ENCODE assay signal across 37 cellular contexts in genomic region chr12:107992016-107992415, GRCh38.
"Had no signal": no experiment of that assay in that cellular context is flagged by ENCODE, and none has a peak within 500 bp of the region (broad histone marks: within the 10 kb centered on the region; RNA-seq: fewer than 3 reads in every experiment).

No MANE protein-coding gene starts in this region.

- H3K9me3 Mint-ChIP-seq: activated naive CD4-positive, alpha-beta T cell treated with anti-CD3 and anti-CD28 coated beads for 36 hours; activated naive CD4-positive, alpha-beta T cell treated with anti-CD3 and anti-CD28 coated beads, Interleukin-2, amount 10 ng/mL, durations not matched to agents 7 days and 5 days; activated naive CD4-positive, alpha-beta T cell treated with anti-CD3 and anti-CD28 coated beads, Interleukin-2, amount 50 U/mL, for 24 hours; activated naive CD4-positive, alpha-beta T cell treated with anti-CD3 and anti-CD28 coated beads, Interleukin-2, amount 50 U/mL, for 72 hours; activated naive CD8-positive, alpha-beta T cell treated with anti-CD3 and anti-CD28 coated beads, Interleukin-2, amount 10 ng/mL, durations not matched to agents 7 days and 5 days; activated naive CD8-positive, alpha-beta T cell treated with anti-CD3 and anti-CD28 coated beads, Interleukin-2, amount 50 U/mL, for 24 hours; activated T-cell treated with anti-CD3 and anti-CD28 coated beads, Interleukin-2, amount 50 U/mL, for 24 hours; activated T-cell treated with anti-CD3 and anti-CD28 coated beads, Interleukin-2, amount 50 U/mL, for 4 hours; activated T-cell treated with anti-CD3 and anti-CD28 coated beads, Interleukin-2, amount 50 U/mL, for 72 hours; activated T-helper 1 cell treated with anti-CD3 and anti-CD28 coated beads, Interleukin-12 subunit alpha, Interleukin-12 subunit beta, Interleukin-2, Interleukin-4 antibody, amounts not matched to agents 30 ng/mL and 10 ng/mL and 1 ng/mL, durations not matched to agents 14 hours and 24 hours and 36 hours; activated T-helper 17 cell treated with anti-CD3 and anti-CD28 coated beads, Interleukin-2, amount 50 U/mL, for 72 hours; activated T-helper 2 cell treated with anti-CD3 and anti-CD28 coated beads, Interferon-gamma antibody, Interleukin-2, Interleukin-4, amounts not matched to agents 10 μg/mL and 5 μg/mL and 100 μg/mL, durations not matched to agents 14 hours and 24 hours and 36 hours; central memory CD8-positive, alpha-beta T cell had no signal

- H3K4me1 ChIP-seq: adrenal gland, ascending aorta, body of pancreas, breast epithelium had no signal

- H3K36me3 ChIP-seq: adrenal gland, ascending aorta, brain microvascular endothelial cell, breast epithelium had no signal

- H3K27ac ChIP-seq: adrenal gland, ascending aorta, body of pancreas, brain microvascular endothelial cell, breast epithelium had no signal

- H3K27ac Mint-ChIP-seq: activated naive CD4-positive, alpha-beta T cell treated with anti-CD3 and anti-CD28 coated beads for 36 hours; activated naive CD4-positive, alpha-beta T cell treated with anti-CD3 and anti-CD28 coated beads, Interleukin-2, amount 10 ng/mL, durations not matched to agents 7 days and 5 days; activated naive CD4-positive, alpha-beta T cell treated with anti-CD3 and anti-CD28 coated beads, Interleukin-2, amount 50 U/mL, for 24 hours; activated naive CD4-positive, alpha-beta T cell treated with anti-CD3 and anti-CD28 coated beads, Interleukin-2, amount 50 U/mL, for 72 hours; activated naive CD8-positive, alpha-beta T cell; activated naive CD8-positive, alpha-beta T cell treated with anti-CD3 and anti-CD28 coated beads for 36 hours; activated naive CD8-positive, alpha-beta T cell treated with anti-CD3 and anti-CD28 coated beads, Interleukin-2, amount 10 ng/mL, durations not matched to agents 7 days and 5 days; activated naive CD8-positive, alpha-beta T cell treated with anti-CD3 and anti-CD28 coated beads, Interleukin-2, amount 50 U/mL, for 24 hours; activated T-cell treated with anti-CD3 and anti-CD28 coated beads, Interleukin-2, amount 50 U/mL, for 24 hours; activated T-cell treated with anti-CD3 and anti-CD28 coated beads, Interleukin-2, amount 50 U/mL, for 72 hours; activated T-helper 1 cell treated with anti-CD3 and anti-CD28 coated beads, Interleukin-12 subunit alpha, Interleukin-12 subunit beta, Interleukin-2, Interleukin-4 antibody, amounts not matched to agents 30 ng/mL and 10 ng/mL and 1 ng/mL, durations not matched to agents 14 hours and 24 hours and 36 hours; activated T-helper 17 cell treated with anti-CD3 and anti-CD28 coated beads, Interleukin-2, amount 50 U/mL, for 72 hours; activated T-helper 2 cell treated with anti-CD3 and anti-CD28 coated beads, Interferon-gamma antibody, Interleukin-2, Interleukin-4, amounts not matched to agents 10 μg/mL and 5 μg/mL and 100 μg/mL, durations not matched to agents 14 hours and 24 hours and 36 hours had no signal

- H3K4me3 ChIP-seq: adrenal gland, ascending aorta, body of pancreas, breast epithelium had no signal

- H3K9me3 ChIP-seq: adrenal gland, ascending aorta, body of pancreas, breast epithelium had no signal

- ATAC-seq: activated naive CD4-positive, alpha-beta T cell treated with anti-CD3 and anti-CD28 coated beads, Interleukin-2, amount 50 U/mL, for 72 hours; activated naive CD8-positive, alpha-beta T cell treated with anti-CD3 and anti-CD28 coated beads, Interleukin-2, amount 50 U/mL, for 24 hours; activated T-cell treated with anti-CD3 and anti-CD28 coated beads, Interleukin-2, amount 50 U/mL, for 4 hours; activated T-cell treated with anti-CD3 and anti-CD28 coated beads, Interleukin-2, amount 50 U/mL, for 72 hours; activated T-helper 17 cell treated with anti-CD3 and anti-CD28 coated beads, Interleukin-2, amount 50 U/mL, for 72 hours; body of pancreas had no signal

- H3K4me3 Mint-ChIP-seq: activated naive CD4-positive, alpha-beta T cell treated with anti-CD3 and anti-CD28 coated beads for 36 hours; activated naive CD4-positive, alpha-beta T cell treated with anti-CD3 and anti-CD28 coated beads, Interleukin-2, amount 10 ng/mL, durations not matched to agents 7 days and 5 days; activated naive CD4-positive, alpha-beta T cell treated with anti-CD3 and anti-CD28 coated beads, Interleukin-2, amount 50 U/mL, for 24 hours; activated naive CD8-positive, alpha-beta T cell; activated naive CD8-positive, alpha-beta T cell treated with anti-CD3 and anti-CD28 coated beads for 36 hours; activated naive CD8-positive, alpha-beta T cell treated with anti-CD3 and anti-CD28 coated beads, Interleukin-2, amount 10 ng/mL, durations not matched to agents 7 days and 5 days; activated naive CD8-positive, alpha-beta T cell treated with anti-CD3 and anti-CD28 coated beads, Interleukin-2, amount 50 U/mL, for 24 hours; activated T-cell treated with anti-CD3 and anti-CD28 coated beads, Interleukin-2, amount 50 U/mL, for 24 hours; activated T-cell treated with anti-CD3 and anti-CD28 coated beads, Interleukin-2, amount 50 U/mL, for 4 hours; activated T-cell treated with anti-CD3 and anti-CD28 coated beads, Interleukin-2, amount 50 U/mL, for 72 hours; activated T-helper 1 cell treated with anti-CD3 and anti-CD28 coated beads, Interleukin-12 subunit alpha, Interleukin-12 subunit beta, Interleukin-2, Interleukin-4 antibody, amounts not matched to agents 30 ng/mL and 10 ng/mL and 1 ng/mL, durations not matched to agents 14 hours and 24 hours and 36 hours; activated T-helper 17 cell treated with anti-CD3 and anti-CD28 coated beads, Interleukin-2, amount 50 U/mL, for 72 hours; brain; central memory CD8-positive, alpha-beta T cell had no signal

- H3K4me1 Mint-ChIP-seq: activated naive CD4-positive, alpha-beta T cell treated with anti-CD3 and anti-CD28 coated beads, Interleukin-2, amount 10 ng/mL, durations not matched to agents 7 days and 5 days; activated naive CD4-positive, alpha-beta T cell treated with anti-CD3 and anti-CD28 coated beads, Interleukin-2, amount 50 U/mL, for 24 hours; activated naive CD8-positive, alpha-beta T cell treated with anti-CD3 and anti-CD28 coated beads for 36 hours; activated naive CD8-positive, alpha-beta T cell treated with anti-CD3 and anti-CD28 coated beads, Interleukin-2, amount 50 U/mL, for 24 hours; activated T-helper 17 cell treated with anti-CD3 and anti-CD28 coated beads, Interleukin-2, amount 50 U/mL, for 72 hours; brain; central memory CD8-positive, alpha-beta T cell had no signal

- H3K27me3 ChIP-seq: ascending aorta, body of pancreas, brain microvascular endothelial cell had no signal

- DNase-seq: activated effector memory CD4-positive, alpha-beta T cell treated with anti-CD3 and anti-CD28 coated beads, Interleukin-2, amount 50 U/mL, for 16 hours; activated effector memory CD4-positive, alpha-beta T cell treated with Interleukin-2 at 50 U/mL for 16 hours; activated gamma-delta T cell; activated gamma-delta T cell treated with Interleukin-2 at 50 U/mL for 16 hours; activated naive CD4-positive, alpha-beta T cell; activated naive CD4-positive, alpha-beta T cell treated with anti-CD3 and anti-CD28 coated beads for 36 hours; activated naive CD4-positive, alpha-beta T cell treated with anti-CD3 and anti-CD28 coated beads, Interleukin-2, amount 10 ng/mL, durations not matched to agents 7 days and 5 days; activated naive CD4-positive, alpha-beta T cell treated with anti-CD3 and anti-CD28 coated beads, Interleukin-2, amount 50 U/mL, for 16 hours; activated naive CD4-positive, alpha-beta T cell treated with Interleukin-2 at 50 U/mL for 16 hours; activated naive CD8-positive, alpha-beta T cell treated with anti-CD3 and anti-CD28 coated beads for 36 hours; activated naive CD8-positive, alpha-beta T cell treated with anti-CD3 and anti-CD28 coated beads, Interleukin-2, amount 10 ng/mL, durations not matched to agents 7 days and 5 days; activated naive CD8-positive, alpha-beta T cell treated with anti-CD3 and anti-CD28 coated beads, Interleukin-2, amount 50 U/mL, for 24 hours; activated T-cell treated with anti-CD3 and anti-CD28 coated beads for 4 hours; activated T-cell treated with anti-CD3 and anti-CD28 coated beads, Interleukin-2, amount 50 U/mL, for 1 hour; activated T-cell treated with anti-CD3 and anti-CD28 coated beads, Interleukin-2, amount 50 U/mL, for 24 hours; activated T-cell treated with anti-CD3 and anti-CD28 coated beads, Interleukin-2, amount 50 U/mL, for 4 hours; activated T-cell treated with anti-CD3 and anti-CD28 coated beads, Interleukin-2, amount 50 U/mL, for 48 hours; activated T-cell treated with anti-CD3 and anti-CD28 coated beads, Interleukin-2, amount 50 U/mL, for 72 hours; adrenal gland; amniotic stem cell; amygdala; anterior cingulate cortex; aorta; body of pancreas; brain microvascular endothelial cell; central memory CD4-positive, alpha-beta T cell; cerebellar nuclear complex had no signal

- H3K36me3 Mint-ChIP-seq: activated naive CD4-positive, alpha-beta T cell treated with anti-CD3 and anti-CD28 coated beads, Interleukin-2, amount 10 ng/mL, durations not matched to agents 7 days and 5 days; activated naive CD4-positive, alpha-beta T cell treated with anti-CD3 and anti-CD28 coated beads, Interleukin-2, amount 50 U/mL, for 24 hours; activated naive CD4-positive, alpha-beta T cell treated with anti-CD3 and anti-CD28 coated beads, Interleukin-2, amount 50 U/mL, for 72 hours; activated naive CD8-positive, alpha-beta T cell; activated naive CD8-positive, alpha-beta T cell treated with anti-CD3 and anti-CD28 coated beads for 36 hours; activated naive CD8-positive, alpha-beta T cell treated with anti-CD3 and anti-CD28 coated beads, Interleukin-2, amount 10 ng/mL, durations not matched to agents 7 days and 5 days; brain had no signal
